Comparison of ENCODE assay signal across 1 cellular context in the genomic region with DNA sequence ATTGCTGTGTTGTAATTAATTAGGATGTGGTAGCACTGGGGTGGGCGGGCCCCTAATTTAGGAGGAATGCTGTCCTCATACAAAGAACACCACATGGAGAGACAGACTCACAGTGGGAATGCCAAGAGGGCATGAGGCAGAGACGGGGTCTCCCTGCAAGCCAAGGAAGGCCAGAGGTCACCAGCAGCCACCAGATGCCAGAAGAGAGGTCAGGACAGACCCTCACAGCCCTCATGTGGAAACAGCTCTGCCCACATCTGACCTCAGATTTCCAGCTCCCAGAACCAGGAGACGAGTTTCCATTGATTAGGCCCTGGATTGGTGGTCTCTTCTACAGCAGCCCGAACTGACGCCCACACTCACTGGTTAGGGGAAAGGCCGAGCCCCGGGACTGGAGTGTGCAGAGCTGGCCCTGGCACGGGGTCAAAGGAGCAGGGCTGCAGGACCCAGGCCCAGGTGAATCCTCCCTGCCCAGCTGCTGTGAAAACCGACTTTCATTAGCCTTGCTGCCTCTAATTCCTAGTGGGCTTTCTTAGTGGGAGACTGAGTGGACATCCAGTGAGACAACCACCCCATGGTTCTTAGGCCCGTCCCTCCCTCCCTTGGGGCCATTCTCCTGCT.
TF ChIP-seq lines count a peak whose summit lies in the region.

No MANE protein-coding gene starts in this region.

TF ChIP-seq in HepG2, 621 proteins besides CTCF, POLR2A, EP300 and RAD21:
- no peak for TF ChIP-seq ZNF446 (CRISPR knock-in tag; IDR thresholded peaks at IDR 0.05)
- no peak for TF ChIP-seq RERE (CRISPR knock-in tag; IDR thresholded peaks at IDR 0.05; ENCODE audit: low read depth)
- TF ChIP-seq CHD2 (IDR thresholded peaks at IDR 0.05; ENCODE audit: low read depth, low read length): no peak
- no peak for TF ChIP-seq ZNF550 (CRISPR knock-in tag; IDR thresholded peaks at IDR 0.05; ENCODE audit: borderline replicate concordance)
- TF ChIP-seq CREB1 (IDR thresholded peaks at IDR 0.05): no peak
- TF ChIP-seq CREB1 (CRISPR knock-in tag; IDR thresholded peaks at IDR 0.05): no peak
- no peak for TF ChIP-seq ZNF773 (CRISPR knock-in tag; IDR thresholded peaks at IDR 0.05; ENCODE audit: borderline replicate concordance)
- TF ChIP-seq SP2 (CRISPR knock-in tag; IDR thresholded peaks at IDR 0.05): no peak
